Comparison of ENCODE assay signal across 2 cellular contexts in the genomic region with DNA sequence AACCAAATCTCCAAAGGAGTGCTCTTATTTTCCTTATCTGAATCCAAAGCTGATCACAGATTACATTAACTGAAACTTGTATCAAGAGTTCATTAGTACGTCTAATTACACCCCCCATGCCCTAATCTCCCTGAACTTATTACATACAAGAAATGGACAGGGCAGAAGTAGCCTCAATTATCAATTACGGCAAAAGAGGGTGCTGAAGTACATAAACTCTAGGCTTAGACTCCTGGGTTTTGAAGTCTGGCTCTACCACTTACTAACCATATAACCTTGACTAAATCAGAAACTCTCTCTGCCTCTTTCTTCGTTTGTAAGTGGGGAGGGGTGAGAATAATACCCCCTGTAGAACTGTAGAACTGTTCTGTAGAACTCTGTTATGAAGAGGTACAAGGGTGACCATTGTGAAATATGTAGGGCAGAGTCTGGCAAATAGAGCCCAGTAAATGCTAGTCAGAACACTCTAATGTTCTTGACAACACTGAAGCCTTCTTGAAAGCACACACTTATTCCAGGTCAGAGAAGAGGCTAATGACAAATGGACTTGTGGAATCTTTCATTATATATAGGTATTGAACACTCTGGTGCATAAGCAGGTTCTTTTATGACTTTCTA.
TF ChIP-seq lines count a peak whose summit lies in the region.

No MANE protein-coding gene starts in this region.

TF ChIP-seq in HCT116, 20 proteins besides CTCF, POLR2A, EP300 and RAD21:
- TF ChIP-seq YY1 (IDR thresholded peaks at IDR 0.05; ENCODE audit: extremely low read depth, insufficient replicate concordance, low read depth, low read length) (no peak), EZH2phosphoT487 (IDR thresholded peaks at IDR 0.05; ENCODE audit: borderline replicate concordance) (no peak), JUND (IDR thresholded peaks at IDR 0.05) (no peak), ZNF274 (IDR thresholded peaks at IDR 0.05; ENCODE audit: low read depth, low read length) (no peak)
- TF ChIP-seq, protein P1, sequence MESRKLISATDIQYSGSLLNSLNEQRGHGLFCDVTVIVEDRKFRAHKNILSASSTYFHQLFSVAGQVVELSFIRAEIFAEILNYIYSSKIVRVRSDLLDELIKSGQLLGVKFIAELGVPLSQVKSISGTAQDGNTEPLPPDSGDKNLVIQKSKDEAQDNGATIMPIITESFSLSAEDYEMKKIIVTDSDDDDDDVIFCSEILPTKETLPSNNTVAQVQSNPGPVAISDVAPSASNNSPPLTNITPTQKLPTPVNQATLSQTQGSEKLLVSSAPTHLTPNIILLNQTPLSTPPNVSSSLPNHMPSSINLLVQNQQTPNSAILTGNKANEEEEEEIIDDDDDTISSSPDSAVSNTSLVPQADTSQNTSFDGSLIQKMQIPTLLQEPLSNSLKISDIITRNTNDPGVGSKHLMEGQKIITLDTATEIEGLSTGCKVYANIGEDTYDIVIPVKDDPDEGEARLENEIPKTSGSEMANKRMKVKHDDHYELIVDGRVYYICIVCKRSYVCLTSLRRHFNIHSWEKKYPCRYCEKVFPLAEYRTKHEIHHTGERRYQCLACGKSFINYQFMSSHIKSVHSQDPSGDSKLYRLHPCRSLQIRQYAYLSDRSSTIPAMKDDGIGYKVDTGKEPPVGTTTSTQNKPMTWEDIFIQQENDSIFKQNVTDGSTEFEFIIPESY (IDR thresholded peaks at IDR 0.05; ENCODE audit: extremely low read depth, insufficient replicate concordance, low read length), result no peak

TF ChIP-seq in Ishikawa, 13 proteins besides CTCF, POLR2A, EP300 and RAD21:
- TF ChIP-seq TEAD4 (IDR thresholded peaks at IDR 0.05) (no peak), YY1 (IDR thresholded peaks at IDR 0.05; ENCODE audit: low read depth) (no peak), CREB1 (IDR thresholded peaks at IDR 0.05; ENCODE audit: low read depth) (no peak), EGR1 (IDR thresholded peaks at IDR 0.05) (no peak), ZBTB7A (IDR thresholded peaks at IDR 0.05; ENCODE audit: low read depth) (no peak), CEBPB (IDR thresholded peaks at IDR 0.05) (no peak), NFIC (IDR thresholded peaks at IDR 0.05) (no peak), TAF1 (IDR thresholded peaks at IDR 0.05; ENCODE audit: low read depth) (no peak), TCF12 (IDR thresholded peaks at IDR 0.05; ENCODE audit: low read depth) (no peak), REST (IDR thresholded peaks at IDR 0.05; ENCODE audit: low read depth) (no peak), FOXM1 (IDR thresholded peaks at IDR 0.05; ENCODE audit: borderline replicate concordance, low read depth) (no peak)
- TF ChIP-seq, protein P2, sequence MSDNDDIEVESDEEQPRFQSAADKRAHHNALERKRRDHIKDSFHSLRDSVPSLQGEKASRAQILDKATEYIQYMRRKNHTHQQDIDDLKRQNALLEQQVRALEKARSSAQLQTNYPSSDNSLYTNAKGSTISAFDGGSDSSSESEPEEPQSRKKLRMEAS (IDR thresholded peaks at IDR 0.05), result no peak
- TF ChIP-seq, protein P3, sequence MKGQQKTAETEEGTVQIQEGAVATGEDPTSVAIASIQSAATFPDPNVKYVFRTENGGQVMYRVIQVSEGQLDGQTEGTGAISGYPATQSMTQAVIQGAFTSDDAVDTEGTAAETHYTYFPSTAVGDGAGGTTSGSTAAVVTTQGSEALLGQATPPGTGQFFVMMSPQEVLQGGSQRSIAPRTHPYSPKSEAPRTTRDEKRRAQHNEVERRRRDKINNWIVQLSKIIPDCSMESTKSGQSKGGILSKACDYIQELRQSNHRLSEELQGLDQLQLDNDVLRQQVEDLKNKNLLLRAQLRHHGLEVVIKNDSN (IDR thresholded peaks at IDR 0.05), result no peak
